In the genomic region with DNA sequence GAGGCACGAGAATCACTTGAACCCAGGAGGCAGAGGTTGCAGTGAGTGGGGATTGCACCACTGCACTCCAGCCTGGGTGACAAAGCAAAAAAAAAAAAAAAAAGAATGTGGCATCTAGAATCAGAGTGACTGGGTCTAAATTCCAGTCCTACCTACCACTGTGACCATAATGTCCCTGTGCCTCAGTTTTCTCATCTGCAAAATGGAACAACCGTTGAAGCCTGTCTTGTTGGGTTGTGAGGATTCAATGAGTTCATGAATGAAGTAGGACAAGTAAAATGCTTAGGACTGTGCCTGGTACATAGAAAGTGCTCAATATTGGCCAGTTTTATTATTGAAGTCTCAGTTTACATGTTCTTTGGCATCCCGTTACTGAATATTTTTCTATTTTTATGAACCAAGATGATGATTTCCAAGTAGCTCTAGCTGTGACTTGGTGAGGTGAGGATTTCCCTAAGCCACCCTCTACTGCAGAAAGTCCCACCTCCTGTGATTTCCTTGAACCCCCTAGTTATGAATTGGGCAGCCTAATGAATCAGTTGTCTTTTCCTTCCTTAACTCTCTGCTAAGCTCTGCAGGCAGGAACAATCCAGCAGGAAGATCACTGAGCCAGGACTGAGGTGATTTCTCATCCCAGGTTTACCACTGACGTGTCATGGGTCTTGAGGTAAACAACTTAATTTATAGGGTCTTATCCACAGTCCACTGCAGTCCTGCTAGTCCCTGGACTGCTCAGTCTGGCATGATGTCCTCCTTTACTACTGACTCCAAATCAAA, we compare ENCODE assay signal across 1 cellular context.
TF ChIP-seq lines count a peak whose summit lies in the region.

No MANE protein-coding gene starts in this region.

TF ChIP-seq in HEK293, 187 proteins besides CTCF, POLR2A, EP300 and RAD21 (continued from another document):
- TF ChIP-seq, protein P1, sequence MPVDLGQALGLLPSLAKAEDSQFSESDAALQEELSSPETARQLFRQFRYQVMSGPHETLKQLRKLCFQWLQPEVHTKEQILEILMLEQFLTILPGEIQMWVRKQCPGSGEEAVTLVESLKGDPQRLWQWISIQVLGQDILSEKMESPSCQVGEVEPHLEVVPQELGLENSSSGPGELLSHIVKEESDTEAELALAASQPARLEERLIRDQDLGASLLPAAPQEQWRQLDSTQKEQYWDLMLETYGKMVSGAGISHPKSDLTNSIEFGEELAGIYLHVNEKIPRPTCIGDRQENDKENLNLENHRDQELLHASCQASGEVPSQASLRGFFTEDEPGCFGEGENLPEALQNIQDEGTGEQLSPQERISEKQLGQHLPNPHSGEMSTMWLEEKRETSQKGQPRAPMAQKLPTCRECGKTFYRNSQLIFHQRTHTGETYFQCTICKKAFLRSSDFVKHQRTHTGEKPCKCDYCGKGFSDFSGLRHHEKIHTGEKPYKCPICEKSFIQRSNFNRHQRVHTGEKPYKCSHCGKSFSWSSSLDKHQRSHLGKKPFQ (tag by site-specific recombination; IDR thresholded peaks at IDR 0.05): no peak
- no peak for TF ChIP-seq ZNF302 (tag by site-specific recombination; IDR thresholded peaks at IDR 0.05; ENCODE audit: low read depth)
- TF ChIP-seq ZNF600 (tag by site-specific recombination; IDR thresholded peaks at IDR 0.05): no peak
- TF ChIP-seq ZNF549 (tag by site-specific recombination; IDR thresholded peaks at IDR 0.05): peak; percentile 63; the same call in 1 of the 2 replicates
- 0 out of 2 replicates have a peak, but pooled peaks have one; percentile 17 for TF ChIP-seq ZNF629 (tag by site-specific recombination; IDR thresholded peaks at IDR 0.05)
- TF ChIP-seq ZNF169 (tag by site-specific recombination; IDR thresholded peaks at IDR 0.05): no peak
- TF ChIP-seq GLIS2 (tag by site-specific recombination; IDR thresholded peaks at IDR 0.05): no peak
- TF ChIP-seq BCL11A (tag by site-specific recombination; IDR thresholded peaks at IDR 0.05; ENCODE audit: low read depth): no peak
- no peak for TF ChIP-seq YY2 (tag by site-specific recombination; IDR thresholded peaks at IDR 0.05)
